In the genomic region with DNA sequence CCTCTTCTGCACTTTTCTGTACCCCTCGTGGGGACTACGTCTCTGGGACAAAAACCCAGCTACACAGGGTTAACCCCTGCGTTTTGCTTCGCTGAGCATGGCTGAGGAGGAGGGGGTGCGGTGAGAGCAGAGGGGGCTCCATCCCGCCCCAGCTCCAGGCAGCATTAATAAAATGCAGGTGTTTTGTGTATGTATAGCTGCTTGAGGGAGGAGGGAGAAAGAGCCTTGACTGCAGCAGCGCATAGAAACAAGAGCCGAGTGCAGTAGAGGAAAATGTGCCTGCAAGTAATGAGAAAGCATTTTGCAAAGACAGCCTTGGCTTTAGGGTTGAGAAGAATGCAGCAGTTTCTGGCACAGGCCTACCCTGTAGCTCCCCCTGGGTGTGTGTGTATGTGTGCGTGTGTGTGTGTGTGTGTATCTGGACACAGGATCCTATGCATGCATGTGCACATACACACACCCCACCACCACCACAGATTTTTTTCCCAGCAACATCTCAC, we compare ENCODE assay signal across 9 cellular contexts.
A peak's percentile ranks its signal among the peaks of the same experiment; 100 is the strongest.
DNase-seq lines count a peak whose midpoint lies in the region; ATAC-seq and TF ChIP-seq lines count a peak whose summit lies in the region.
"Had no signal": no experiment of that assay in that cellular context is flagged by ENCODE, and none has a peak within 500 bp of the region (broad histone marks: within the 10 kb centered on the region; RNA-seq: fewer than 3 reads in every experiment).

No MANE protein-coding gene starts in this region.

- intact Hi-C loops in posterior vena cava (cut with DNase I) = no loop called here
- intact Hi-C loops in esophagus squamous epithelium (cut with DNase I) = no loop called here
- intact Hi-C loops in colonic mucosa (cut with DNase I) = no loop called here

- no peaks in the 10 kb centered on the region for H3K36me3 ChIP-seq in CD4-positive, CD25-positive, alpha-beta regulatory T cell (ENCODE audit: control insufficient read depth, insufficient read depth, low read length)
- H3K36me3 ChIP-seq in neuron (ENCODE audit: insufficient read depth, low read length) = no peaks in the 10 kb centered on the region
- no peaks in the 10 kb centered on the region for H3K36me3 ChIP-seq in esophagus squamous epithelium
- H3K36me3 ChIP-seq in colonic mucosa = no peaks in the 10 kb centered on the region

- H3K4me1 ChIP-seq in CD4-positive, CD25-positive, alpha-beta regulatory T cell (ENCODE audit: control insufficient read depth, insufficient read depth, low read length, poor library complexity, severe bottlenecking) = peaks cover 25% of the 10 kb centered on the region
- peaks cover 57% of the 10 kb centered on the region for H3K4me1 ChIP-seq in neuron (ENCODE audit: insufficient read depth, low read length)
- peaks cover 12 to 75% (median 50%) of the 10 kb centered on the region in 3 donors for H3K4me1 ChIP-seq in esophagus squamous epithelium
- H3K4me1 ChIP-seq in colonic mucosa = peaks cover 5% of the 10 kb centered on the region

- peak overlapping the region; percentile 24 for H2AFZ ChIP-seq in neuron (ENCODE audit: low read depth, low read length)

- H3K9me3 Mint-ChIP-seq in CD4-positive, CD25-positive, alpha-beta regulatory T cell = no peaks in the 10 kb centered on the region
- H3K9me3 Mint-ChIP-seq: activated T-helper 17 cell treated with anti-CD3 and anti-CD28 coated beads, Interleukin-2, amount 50 U/mL, for 72 hours had no signal

- TF ChIP-seq CTCF in cardiac fibroblast (IDR thresholded peaks at IDR 0.05; ENCODE audit: low read depth, low read length) (no peak), esophagus squamous epithelium (IDR thresholded peaks at IDR 0.05) (no peak), colonic mucosa (IDR thresholded peaks at IDR 0.05) (no peak)

- no peaks in the 10 kb centered on the region for H3K36me3 Mint-ChIP-seq in CD4-positive, CD25-positive, alpha-beta regulatory T cell

- peaks cover 8 to 48% (median 36%) of the 10 kb centered on the region in 4 donors for H3K4me1 Mint-ChIP-seq in CD4-positive, CD25-positive, alpha-beta regulatory T cell

- TF ChIP-seq RAD21 in Ishikawa (IDR thresholded peaks at IDR 0.05; ENCODE audit: low read depth) = peak; percentile 25; the same call in 1 of the 2 replicates

- no peaks in the 10 kb centered on the region for H3K27me3 Mint-ChIP-seq in CD4-positive, CD25-positive, alpha-beta regulatory T cell
- H3K27me3 Mint-ChIP-seq: activated T-helper 17 cell treated with anti-CD3 and anti-CD28 coated beads, Interleukin-2, amount 50 U/mL, for 72 hours had no signal

- H3K4me3 ChIP-seq in CD4-positive, CD25-positive, alpha-beta regulatory T cell (ENCODE audit: low read depth, low read length) = no peak overlapping the region
- no peak overlapping the region for H3K4me3 ChIP-seq in cardiac fibroblast (replicated peaks in 1 of 2; ENCODE audit: low read depth in 2 of 2, low read length in 2 of 2)
- H3K4me3 ChIP-seq in neuron (ENCODE audit: low read length) = no peak overlapping the region
- H3K4me3 ChIP-seq in esophagus squamous epithelium = no peak overlapping the region
- no peak overlapping the region for H3K4me3 ChIP-seq in colonic mucosa

- TF ChIP-seq POLR2A in esophagus squamous epithelium (IDR thresholded peaks at IDR 0.05) = no peak

- no peaks in the 10 kb centered on the region for H3K9me3 ChIP-seq in CD4-positive, CD25-positive, alpha-beta regulatory T cell (ENCODE audit: control insufficient read depth in 2 of 2, low read length in 2 of 2)
- H3K9me3 ChIP-seq in neuron (ENCODE audit: low read length) (peaks cover 2% of the 10 kb centered on the region), esophagus squamous epithelium (no peaks in the 10 kb centered on the region), colonic mucosa (no peaks in the 10 kb centered on the region)

- WGBS in esophagus squamous epithelium, 2 donors = 53 to 58% methylated on average over 7 to 9 of the region's 9 CpGs

- H3K27ac ChIP-seq in CD4-positive, CD25-positive, alpha-beta regulatory T cell (ENCODE audit: insufficient read depth, low read length, poor library complexity, severe bottlenecking) = no peak overlapping the region
- H3K27ac ChIP-seq in esophagus squamous epithelium = peak overlapping the region in 2 of 4 donors; percentile 0 to 56
- H3K27ac ChIP-seq in colonic mucosa = no peak overlapping the region

- H3K27me3 ChIP-seq in CD4-positive, CD25-positive, alpha-beta regulatory T cell (ENCODE audit: control insufficient read depth, insufficient read depth, low read length) = no peaks in the 10 kb centered on the region
- H3K27me3 ChIP-seq in neuron (ENCODE audit: insufficient read depth, low read length) (no peaks in the 10 kb centered on the region), esophagus squamous epithelium (no peaks in the 10 kb centered on the region), colonic mucosa (no peaks in the 10 kb centered on the region)

- no peak for TF ChIP-seq EP300 in Ishikawa (IDR thresholded peaks at IDR 0.05; ENCODE audit: borderline replicate concordance)

- peak overlapping the region; percentile 18 to 96 (median 62) for H3K27ac Mint-ChIP-seq in CD4-positive, CD25-positive, alpha-beta regulatory T cell
- H3K27ac Mint-ChIP-seq: activated T-helper 17 cell treated with anti-CD3 and anti-CD28 coated beads, Interleukin-2, amount 50 U/mL, for 72 hours had no signal

- no peak for ATAC-seq in CD4-positive, CD25-positive, alpha-beta regulatory T cell (ENCODE audit: low read depth in 2 of 2)
- ATAC-seq: activated T-helper 17 cell treated with anti-CD3 and anti-CD28 coated beads, Interleukin-2, amount 50 U/mL, for 72 hours had no signal

- no peak overlapping the region for H3K4me3 Mint-ChIP-seq in CD4-positive, CD25-positive, alpha-beta regulatory T cell
- H3K4me3 Mint-ChIP-seq: activated T-helper 17 cell treated with anti-CD3 and anti-CD28 coated beads, Interleukin-2, amount 50 U/mL, for 72 hours had no signal

- no peak overlapping the region for H3K9ac ChIP-seq in colonic mucosa (ENCODE audit: low read depth in 2 of 2, low read length in 2 of 2)

- DNase-seq in CD4-positive, CD25-positive, alpha-beta regulatory T cell = no peak
- peak; percentile 52 to 82 for DNase-seq in cardiac fibroblast (ENCODE audit: low read depth in 2 of 2)
- DNase-seq in posterior vena cava (ENCODE audit: low spot score) = no peak
- DNase-seq in esophagus squamous epithelium (lab: John Stamatoyannopoulos, UW) = no peak
- no peak for DNase-seq in KG1 (lab: John Stamatoyannopoulos, UW)
- DNase-seq in colonic mucosa = no peak

TF ChIP-seq in Ishikawa, 13 proteins besides CTCF, POLR2A, EP300 and RAD21:
- peak; percentile 21; the same call in 1 of the 2 replicates for TF ChIP-seq TEAD4 (IDR thresholded peaks at IDR 0.05)
- no peak for TF ChIP-seq TAF1 (IDR thresholded peaks at IDR 0.05; ENCODE audit: low read depth)

Comparison
In these comparisons a context has a peak if more than half of its experiments do, and no peak if none do; other contexts are left out.
1. DNase-seq: peak in cardiac fibroblast (2 of 2); none in CD4-positive, CD25-positive, alpha-beta regulatory T cell (0 of 3), posterior vena cava (single experiment), esophagus squamous epithelium (single experiment), KG1 (single experiment) and colonic mucosa (single experiment).